In the genomic region with DNA sequence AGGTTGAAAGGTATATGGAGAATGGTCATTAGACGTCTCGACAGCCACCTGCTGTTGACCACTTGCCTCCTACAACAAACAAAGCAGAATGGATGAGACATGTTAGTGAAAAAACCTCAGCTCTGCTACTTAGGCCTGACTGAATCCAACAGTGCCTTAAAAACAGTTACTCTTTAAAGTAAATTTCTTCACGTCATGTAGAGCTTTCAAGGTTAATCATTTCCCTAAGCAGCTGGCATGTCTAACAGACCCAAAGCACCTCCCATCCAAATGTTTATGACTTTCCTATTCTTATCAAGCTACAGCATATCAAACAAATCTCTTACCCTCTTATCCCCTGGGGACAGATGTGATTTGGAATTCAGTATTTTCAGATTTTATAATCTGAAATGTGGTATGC, we compare ENCODE assay signal across 18 cellular contexts.
DNase-seq lines count a peak whose midpoint lies in the region; ATAC-seq, FAIRE-seq and TF ChIP-seq lines count a peak whose summit lies in the region.
"Had no signal": no experiment of that assay in that cellular context is flagged by ENCODE, and none has a peak within 500 bp of the region (broad histone marks: within the 10 kb centered on the region; RNA-seq: fewer than 3 reads in every experiment).

No MANE protein-coding gene starts in this region.

- peaks cover 32% of the 10 kb centered on the region for H3K4me1 Mint-ChIP-seq in progenitor cell of endocrine pancreas (ENCODE audit: low read depth)

- H3K27me3 ChIP-seq in left lung: no peaks in the 10 kb centered on the region
- H3K27me3 ChIP-seq: testis had no signal

- no peak overlapping the region for H3K4me3 Mint-ChIP-seq in progenitor cell of endocrine pancreas (ENCODE audit: low read depth)
- H3K4me3 Mint-ChIP-seq: activated CD4-positive, alpha-beta T cell treated with anti-CD3 and anti-CD28 coated beads for 36 hours; brain; stimulated activated naive B cell treated with anti-CD40 and anti-IgM and Interleukin-4, amounts not matched to agents 10 μg/mL and 1 μg/mL and 100 μg/mL, for 72 hours had no signal

- H3K4me3 ChIP-seq in left lung: no peak overlapping the region
- H3K4me3 ChIP-seq: coronary artery, lung, testis had no signal

- no peak for TF ChIP-seq CTCF in left lung (IDR thresholded peaks at IDR 0.05)
- TF ChIP-seq CTCF in progenitor cell of endocrine pancreas (IDR thresholded peaks at IDR 0.05; ENCODE audit: unreplicated experiment): no peak

- intact Hi-C loops in left lung (cut with DNase I): no loop called here

- in situ Hi-C loops in Caki2 (cut with HindIII; ENCODE audit: low pct_unique_long_range_greater_than_20kb, low sequenced_read_pairs): no loop called here

- peak; percentile 68 for FAIRE-seq in RCC 7860 (lab: Jason Lieb, UNC)

- ATAC-seq in left lung: peak; percentile 49
- no peak for ATAC-seq in GM18520 (IDR thresholded peaks at IDR 0.05; ENCODE audit: unreplicated experiment)
- ATAC-seq: activated CD4-positive, alpha-beta T cell treated with anti-CD3 and anti-CD28 coated beads for 36 hours; Right ventricle myocardium inferior; stimulated activated naive B cell treated with anti-CD40 and anti-IgM and Interleukin-4, amounts not matched to agents 10 μg/mL and 1 μg/mL and 100 μg/mL, for 72 hours had no signal

- peaks cover 24% of the 10 kb centered on the region for H3K36me3 Mint-ChIP-seq in progenitor cell of endocrine pancreas (ENCODE audit: insufficient read depth)

- no peaks in the 10 kb centered on the region for H3K9me3 Mint-ChIP-seq in progenitor cell of endocrine pancreas (ENCODE audit: low read depth)
- H3K9me3 Mint-ChIP-seq: brain; stimulated activated naive B cell treated with anti-CD40 and anti-IgM and Interleukin-4, amounts not matched to agents 10 μg/mL and 1 μg/mL and 100 μg/mL, for 72 hours had no signal

- peaks cover 22 to 36% of the 10 kb centered on the region in 2 donors for H3K4me1 ChIP-seq in left lung

- no peaks in the 10 kb centered on the region for H3K9me3 ChIP-seq in left lung
- H3K9me3 ChIP-seq: testis had no signal

- peak overlapping the region; percentile 26 for H3K27ac Mint-ChIP-seq in progenitor cell of endocrine pancreas
- H3K27ac Mint-ChIP-seq: stimulated activated naive B cell treated with anti-CD40 and anti-IgM and Interleukin-4, amounts not matched to agents 10 μg/mL and 1 μg/mL and 100 μg/mL, for 72 hours had no signal

- DNase-seq in Caki2 (ENCODE audit: low read depth) (peak; percentile 68), RCC 7860 (ENCODE audit: low spot score) (peak; percentile 22), left lung (no peak), progenitor cell of endocrine pancreas (ENCODE audit: low spot score, unreplicated experiment) (no peak), GM19238 (ENCODE audit: insufficient read length, low spot score) (no peak), occipital lobe (lab: John Stamatoyannopoulos, UW) (no peak)
- DNase-seq: activated CD4-positive, alpha-beta T cell treated with anti-CD3 and anti-CD28 coated beads for 36 hours; EL; KBM-7; NCI-H1694; stimulated activated CD4-positive, alpha-beta T cell treated with anti-CD3 and anti-CD28 coated beads, Interleukin-2, amount 100 ng/mL, for 24 hours; stimulated activated naive B cell treated with anti-CD40 and anti-IgM and Interleukin-4, amounts not matched to agents 10 μg/mL and 1 μg/mL and 100 μg/mL, for 72 hours; testis had no signal

- peaks cover 0 to 90% of the 10 kb centered on the region in 2 donors for H3K36me3 ChIP-seq in left lung

- H3K27ac ChIP-seq in left lung: peak overlapping the region; percentile 7 to 46
- H3K27ac ChIP-seq: testis had no signal

- H3K27me3 Mint-ChIP-seq in progenitor cell of endocrine pancreas: no peaks in the 10 kb centered on the region
- H3K27me3 Mint-ChIP-seq: activated CD4-positive, alpha-beta T cell treated with anti-CD3 and anti-CD28 coated beads for 36 hours; stimulated activated naive B cell treated with anti-CD40 and anti-IgM and Interleukin-4, amounts not matched to agents 10 μg/mL and 1 μg/mL and 100 μg/mL, for 72 hours had no signal

Comparison
In these comparisons a context has a peak if more than half of its experiments do, and no peak if none do; other contexts are left out.
1. DNase-seq: peak in Caki2 (single experiment) and RCC 7860 (single experiment); none in left lung (0 of 2), progenitor cell of endocrine pancreas (single experiment), GM19238 (single experiment) and occipital lobe (single experiment).